Comparison of ENCODE assay signal across 24 cellular contexts in the genomic region with DNA sequence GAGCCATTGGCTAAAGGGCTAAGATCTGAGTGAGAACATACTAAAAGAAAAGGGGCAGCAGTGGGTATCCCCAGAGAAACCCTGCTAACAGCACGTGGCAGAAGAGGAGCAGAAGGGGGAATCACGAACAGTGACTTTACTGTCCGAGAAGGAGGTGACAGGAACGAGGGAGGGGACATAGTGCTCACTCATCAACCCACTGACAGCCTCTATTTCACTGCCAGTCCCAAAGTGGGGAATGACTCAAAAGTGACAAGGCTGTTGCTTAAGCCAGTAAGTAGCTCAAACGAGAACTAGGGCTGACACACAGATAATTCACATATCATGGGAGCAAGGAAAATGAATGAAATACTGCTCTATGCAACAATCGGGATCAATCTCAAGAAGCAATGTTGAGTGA.
"Had no signal": no experiment of that assay in that cellular context is flagged by ENCODE, and none has a peak within 500 bp of the region (broad histone marks: within the 10 kb centered on the region; RNA-seq: fewer than 3 reads in every experiment).

No MANE protein-coding gene starts in this region.

- H3K27me3 Mint-ChIP-seq: activated naive CD8-positive, alpha-beta T cell; stimulated activated memory B cell treated with anti-CD40 and anti-IgM and Interleukin-4, amounts not matched to agents 10 μg/mL and 1 μg/mL and 100 μg/mL, for 72 hours; stimulated activated naive CD8-positive, alpha-beta T cell treated with anti-CD3 and anti-CD28 coated beads, Interleukin-15, amount 100 ng/mL, for 72 hours; type B pancreatic cell had no signal

- H3K4me3 Mint-ChIP-seq: activated naive CD8-positive, alpha-beta T cell; immature natural killer cell; neural progenitor cell; stimulated activated memory B cell treated with anti-CD40 and anti-IgM and Interleukin-4, amounts not matched to agents 10 μg/mL and 1 μg/mL and 100 μg/mL, for 72 hours; stimulated activated naive CD8-positive, alpha-beta T cell treated with anti-CD3 and anti-CD28 coated beads, Interleukin-15, amount 100 ng/mL, for 72 hours; type B pancreatic cell had no signal

- H2AFZ ChIP-seq: neural progenitor cell had no signal

- H3K27me3 ChIP-seq: colonic mucosa, gastroesophageal sphincter, neural progenitor cell, uterus had no signal

- H3K9me3 ChIP-seq: colonic mucosa, gastroesophageal sphincter, uterus had no signal

- H3K27ac Mint-ChIP-seq: activated naive CD8-positive, alpha-beta T cell; immature natural killer cell; neural progenitor cell; stimulated activated memory B cell treated with anti-CD40 and anti-IgM and Interleukin-4, amounts not matched to agents 10 μg/mL and 1 μg/mL and 100 μg/mL, for 72 hours; stimulated activated naive CD8-positive, alpha-beta T cell treated with anti-CD3 and anti-CD28 coated beads, Interleukin-15, amount 100 ng/mL, for 72 hours; type B pancreatic cell had no signal

- H3K4me1 Mint-ChIP-seq: neural progenitor cell; stimulated activated naive CD8-positive, alpha-beta T cell treated with anti-CD3 and anti-CD28 coated beads, Interleukin-15, amount 100 ng/mL, for 72 hours had no signal

- H3K4me1 ChIP-seq: colonic mucosa, gastroesophageal sphincter, neural progenitor cell, uterus had no signal

- DNase-seq: activated CD4-positive, alpha-beta T cell treated with anti-CD3 and anti-CD28 coated beads for 48 hours; activated CD4-positive, alpha-beta T cell treated with anti-CD3 and anti-CD28 coated beads, Interleukin-2, amount 50 U/mL, for 48 hours; activated CD8-positive, alpha-beta memory T cell treated with anti-CD3 and anti-CD28 coated beads for 24 hours; activated effector memory CD4-positive, alpha-beta T cell treated with Interleukin-2 at 50 U/mL for 16 hours; activated naive CD4-positive, alpha-beta T cell treated with Interleukin-2 at 50 U/mL for 16 hours; cerebellar nuclear complex; colonic mucosa; effector CD8-positive, alpha-beta T cell; immature natural killer cell; occipital lobe; small intestine; stimulated activated CD4-positive, alpha-beta T cell treated with anti-CD3 and anti-CD28 coated beads, Interleukin-1b, Interleukin-23, amount 100 ng/mL, for 48 hours; stimulated activated CD4-positive, alpha-beta T cell treated with anti-CD3 and anti-CD28 coated beads, Interleukin-4, amount 100 ng/mL, for 4 hours; stimulated activated CD8-positive, alpha-beta memory T cell treated with anti-CD3 and anti-CD28 coated beads, Interleukin-4, amount 100 ng/mL, for 48 hours; stimulated activated naive CD8-positive, alpha-beta T cell treated with anti-CD3 and anti-CD28 coated beads, Interleukin-15, amount 100 ng/mL, for 72 hours; substantia nigra; uterus; WERI-Rb-1 had no signal

- H3K4me3 ChIP-seq: colonic mucosa, gastroesophageal sphincter, lung, neural progenitor cell, uterus had no signal

- H3K4me2 ChIP-seq: neural progenitor cell had no signal

- H3K9me3 Mint-ChIP-seq: immature natural killer cell had no signal

- H3K36me3 ChIP-seq: colonic mucosa, neural progenitor cell, uterus, WERI-Rb-1 had no signal

- H3K27ac ChIP-seq: colonic mucosa, gastroesophageal sphincter, neural progenitor cell, uterus, WERI-Rb-1 had no signal

- H3K9ac ChIP-seq: neural progenitor cell had no signal
